In genomic region chr12:131933387-131933786, GRCh38 we compare ENCODE assay signal across 24 cellular contexts.
"Had no signal": no experiment of that assay in that cellular context is flagged by ENCODE, and none has a peak within 500 bp of the region (broad histone marks: within the 10 kb centered on the region; RNA-seq: fewer than 3 reads in every experiment).

No MANE protein-coding gene starts in this region.

- H3K27me3 Mint-ChIP-seq: activated naive CD8-positive, alpha-beta T cell treated with anti-CD3 and anti-CD28 coated beads, Interleukin-2, amount 50 U/mL, for 24 hours; naive thymus-derived CD8-positive, alpha-beta T cell; stimulated activated naive B cell treated with anti-CD40 and anti-IgM and Interleukin-4, amounts not matched to agents 10 μg/mL and 1 μg/mL and 100 μg/mL, for 72 hours had no signal

- H3K9me3 ChIP-seq: body of pancreas, heart right ventricle, transverse colon had no signal

- ATAC-seq: activated naive CD8-positive, alpha-beta T cell treated with anti-CD3 and anti-CD28 coated beads, Interleukin-2, amount 50 U/mL, for 24 hours; body of pancreas; heart right ventricle; left lobe of liver; naive thymus-derived CD8-positive, alpha-beta T cell; sciatic nerve; stimulated activated naive B cell treated with anti-CD40 and anti-IgM and Interleukin-4, amounts not matched to agents 10 μg/mL and 1 μg/mL and 100 μg/mL, for 72 hours had no signal

- DNase-seq: activated CD4-positive, alpha-beta T cell treated with anti-CD3 and anti-CD28 coated beads for 1 hour; activated CD4-positive, alpha-beta T cell treated with anti-CD3 and anti-CD28 coated beads, Interleukin-2, amount 50 U/mL, for 1 hour; activated effector memory CD4-positive, alpha-beta T cell treated with Interleukin-2 at 50 U/mL for 16 hours; activated naive CD4-positive, alpha-beta T cell treated with anti-CD3 and anti-CD28 coated beads, Interleukin-2, amount 10 ng/mL, durations not matched to agents 7 days and 5 days; activated naive CD8-positive, alpha-beta T cell treated with anti-CD3 and anti-CD28 coated beads, Interleukin-2, amount 50 U/mL, for 24 hours; activated T-cell treated with anti-CD3 and anti-CD28 coated beads, Interleukin-2, amount 50 U/mL, for 1 hour; anterior cingulate cortex; body of pancreas; heart right ventricle; naive thymus-derived CD8-positive, alpha-beta T cell; nucleus accumbens; small intestine; stimulated activated CD4-positive, alpha-beta T cell treated with anti-CD3 and anti-CD28 coated beads, Interleukin-15, amount 100 ng/mL, for 24 hours; stimulated activated naive B cell treated with anti-CD40 and anti-IgM and Interleukin-4, amounts not matched to agents 10 μg/mL and 1 μg/mL and 100 μg/mL, for 72 hours; T-helper 1 cell; transverse colon; WERI-Rb-1 had no signal

- H3K27ac Mint-ChIP-seq: activated naive CD4-positive, alpha-beta T cell treated with anti-CD3 and anti-CD28 coated beads, Interleukin-2, amount 10 ng/mL, durations not matched to agents 7 days and 5 days had no signal

- H3K4me3 Mint-ChIP-seq: activated naive CD4-positive, alpha-beta T cell treated with anti-CD3 and anti-CD28 coated beads, Interleukin-2, amount 10 ng/mL, durations not matched to agents 7 days and 5 days; naive thymus-derived CD8-positive, alpha-beta T cell; stimulated activated naive B cell treated with anti-CD40 and anti-IgM and Interleukin-4, amounts not matched to agents 10 μg/mL and 1 μg/mL and 100 μg/mL, for 72 hours had no signal

- FAIRE-seq: keratinocyte, small intestine, TTC549, urothelium cell line had no signal

- H3K9me3 Mint-ChIP-seq: activated naive CD4-positive, alpha-beta T cell treated with anti-CD3 and anti-CD28 coated beads, Interleukin-2, amount 10 ng/mL, durations not matched to agents 7 days and 5 days; activated naive CD8-positive, alpha-beta T cell treated with anti-CD3 and anti-CD28 coated beads, Interleukin-2, amount 50 U/mL, for 24 hours; naive thymus-derived CD8-positive, alpha-beta T cell; stimulated activated naive B cell treated with anti-CD40 and anti-IgM and Interleukin-4, amounts not matched to agents 10 μg/mL and 1 μg/mL and 100 μg/mL, for 72 hours had no signal

- H3K27me3 ChIP-seq: body of pancreas, cardiac muscle cell, heart right ventricle, transverse colon had no signal

- H3K27ac ChIP-seq: body of pancreas, cardiac muscle cell, heart right ventricle, transverse colon, WERI-Rb-1 had no signal

- H3K4me3 ChIP-seq: body of pancreas, cardiac muscle cell, heart right ventricle, lung, transverse colon had no signal
